ENCODE assay signal across 8 cellular contexts in genomic region chr14:54730156-54730961, GRCh38.
DNase-seq lines count a peak whose midpoint lies in the region; ATAC-seq, FAIRE-seq and TF ChIP-seq lines count a peak whose summit lies in the region.

No MANE protein-coding gene starts in this region.

- peak overlapping the region; percentile 9 for H3K9ac ChIP-seq in fibroblast of lung (ENCODE audit: insufficient read depth, low read length)

- H3K9me3 ChIP-seq in A549, result no peaks in the 10 kb centered on the region
- H3K9me3 ChIP-seq in fibroblast of lung (ENCODE audit: control insufficient read depth, insufficient read depth, low read depth, low read length), result no peaks in the 10 kb centered on the region
- H3K9me3 ChIP-seq in spleen, result no peaks in the 10 kb centered on the region

- H2AFZ ChIP-seq in fibroblast of lung (ENCODE audit: low read length), result no peak overlapping the region

- H3K79me2 ChIP-seq in fibroblast of lung (ENCODE audit: control insufficient read depth, insufficient read depth, low read length), result peaks cover 39% of the 10 kb centered on the region

- POLR2A ChIA-PET in A549 (lab: Yijun Ruan, JAX), result no interaction called here

- peak in 1 of 2 experiments; percentile 4 for DNase-seq in A549 (ENCODE audit: low read depth in 1 of 2, low spot score in 1 of 2)
- DNase-seq in fibroblast of lung (ENCODE audit: low read depth in 2 of 2), result peak; percentile 72
- DNase-seq in spleen, result no peak
- DNase-seq in NCI-H226, result no peak
- DNase-seq in foreskin keratinocyte, result no peak

- peak in 1 of 2 experiments; percentile 36; a peak in 2 of 6 replicates for ATAC-seq in A549
- ATAC-seq in GM18858 (IDR thresholded peaks at IDR 0.05; ENCODE audit: unreplicated experiment), result peak; percentile 96
- peak; percentile 91 for ATAC-seq in HG02981 (IDR thresholded peaks at IDR 0.05; ENCODE audit: unreplicated experiment)
- ATAC-seq in SK-N-SH treated with all-trans-retinoic acid at 6 μM for 48 hours, result peak; percentile 72
- no peak for ATAC-seq in foreskin keratinocyte

- H3K36me3 ChIP-seq in fibroblast of lung (ENCODE audit: control insufficient read depth, insufficient read depth, low read length) (peaks cover 2% of the 10 kb centered on the region), spleen (no peaks in the 10 kb centered on the region)

- no peak for TF ChIP-seq EP300 in A549 (IDR thresholded peaks at IDR 0.05)

- H3K4me2 ChIP-seq in A549 (peak overlapping the region; percentile 30; the same call in 2 of the 3 replicates), fibroblast of lung (ENCODE audit: extremely low read depth, insufficient read depth, low read length) (peak overlapping the region; percentile 88)

- H3K4me1 ChIP-seq in A549, result peaks cover 10% of the 10 kb centered on the region; the same call in 2 of the 3 replicates
- peaks cover 7% of the 10 kb centered on the region for H3K4me1 ChIP-seq in fibroblast of lung (ENCODE audit: control insufficient read depth, extremely low read depth, insufficient read depth, low read length)
- peaks cover 0 to 21% (median 15%) of the 10 kb centered on the region in 6 donors for H3K4me1 ChIP-seq in spleen
- peaks cover 5% of the 10 kb centered on the region for H3K4me1 ChIP-seq in foreskin keratinocyte

- intact Hi-C loops in spleen (cut with DNase I; ENCODE audit: low total_unique reads), result no loop called here

- H3K4me3 ChIP-seq in A549, result no peak overlapping the region
- peak overlapping the region in 3 of 4 experiments; percentile 13 to 50 (median 39) for H3K4me3 ChIP-seq in fibroblast of lung (replicated peaks in 1 of 4; ENCODE audit: control extremely low read depth in 1 of 4, insufficient read depth in 1 of 4, low read depth in 3 of 4, low read length in 4 of 4)
- H3K4me3 ChIP-seq in spleen, result peak overlapping the region in 3 of 8 donors; percentile 7 to 31 (median 8)

- WGBS in A549 (ENCODE audit: missing lambda C conversion rate), result 61% methylated on average over 6 of the region's 6 CpGs
- 12 to 25% (median 18%) methylated on average over 6 of the region's 6 CpGs for WGBS in spleen, 5 donors

- no peak for FAIRE-seq in A549 (lab: Jason Lieb, UNC)

- no peaks in the 10 kb centered on the region for H4K20me1 ChIP-seq in fibroblast of lung (ENCODE audit: control insufficient read depth, extremely low read depth, insufficient read depth, low read length)

- CTCF ChIA-PET in A549 (lab: Yijun Ruan, JAX), result interaction anchor here (1.1 to 2.8 kb wide), 2 partner anchors 43 to 75 kb away, joined by 3 to 15 read pairs; no protein-coding TSS in a partner anchor

- TF ChIP-seq RAD21 in A549 (conservative IDR thresholded peaks at IDR 0.05 in 1 of 2, IDR thresholded peaks at IDR 0.05 in 1 of 2), result no peak

- H3K27me3 ChIP-seq in fibroblast of lung (ENCODE audit: control insufficient read depth, insufficient read depth, low read length) (no peaks in the 10 kb centered on the region), spleen (replicated peaks in 1 of 7) (no peaks in the 10 kb centered on the region), foreskin keratinocyte (no peaks in the 10 kb centered on the region)

- H3K27ac ChIP-seq in A549 (no peak overlapping the region), fibroblast of lung (ENCODE audit: insufficient read depth, low read length) (peak overlapping the region; percentile 88), spleen (peak overlapping the region in 6 of 8 donors; percentile 38 to 62 (median 50)), foreskin keratinocyte (no peak overlapping the region)

- TF ChIP-seq CTCF in A549 (IDR thresholded peaks at IDR 0.05) (no peak), fibroblast of lung (conservative IDR thresholded peaks at IDR 0.05 in 1 of 2, IDR thresholded peaks at IDR 0.05 in 1 of 2; ENCODE audit: low read depth in 1 of 2, low read length in 2 of 2) (no peak), spleen (IDR thresholded peaks at IDR 0.05 in 8 of 11, conservative IDR thresholded peaks at IDR 0.05 in 3 of 11) (no peak), foreskin keratinocyte (conservative IDR thresholded peaks at IDR 0.05) (no peak)

- TF ChIP-seq POLR2A in A549 (IDR thresholded peaks at IDR 0.05; ENCODE audit: low read length) (no peak), spleen (IDR thresholded peaks at IDR 0.05) (no peak)

TF ChIP-seq in A549, 52 proteins besides CTCF, POLR2A, EP300 and RAD21 (continues in another document):
- TF ChIP-seq HOXB5 (CRISPR knock-in tag; IDR thresholded peaks at IDR 0.05) (no peak), E2F6 (IDR thresholded peaks at IDR 0.05; ENCODE audit: borderline replicate concordance, low read depth) (no peak), RARB (CRISPR knock-in tag; IDR thresholded peaks at IDR 0.05) (no peak), ZNF302 (CRISPR knock-in tag; IDR thresholded peaks at IDR 0.05) (no peak), USF2 (IDR thresholded peaks at IDR 0.05) (no peak), HMGXB4 (CRISPR knock-in tag; IDR thresholded peaks at IDR 0.05; ENCODE audit: borderline replicate concordance) (no peak), ESRRA (IDR thresholded peaks at IDR 0.05; ENCODE audit: borderline replicate concordance, low read length) (no peak), EHMT2 (IDR thresholded peaks at IDR 0.05; ENCODE audit: low read depth) (no peak), POLR2AphosphoS2 (conservative IDR thresholded peaks at IDR 0.05; ENCODE audit: low read length) (no peak), HOXB13 (CRISPR knock-in tag; IDR thresholded peaks at IDR 0.05; ENCODE audit: low read depth) (no peak)

TF ChIP-seq in SK-N-SH treated with all-trans-retinoic acid at 6 μM for 48 hours, 23 proteins besides CTCF, POLR2A, EP300 and RAD21:
- no peak for TF ChIP-seq CSRNP3 (CRISPR knock-in tag; IDR thresholded peaks at IDR 0.05)
- TF ChIP-seq ARNTL (CRISPR knock-in tag; IDR thresholded peaks at IDR 0.05; ENCODE audit: borderline replicate concordance, low read depth), result no peak

Comparison
In these comparisons a context has a peak if more than half of its experiments do, and no peak if none do; other contexts are left out.
1. DNase-seq: peak in fibroblast of lung (2 of 2); none in spleen (single experiment), NCI-H226 (single experiment) and foreskin keratinocyte (0 of 2).
2. H3K27ac ChIP-seq: peak in fibroblast of lung (single experiment) and spleen (6 of 8); none in A549 (0 of 2) and foreskin keratinocyte (single experiment).